In genomic region chr7:138867744-138868143, GRCh38 we compare ENCODE assay signal across 38 cellular contexts.
"Had no signal": no experiment of that assay in that cellular context is flagged by ENCODE, and none has a peak within 500 bp of the region (broad histone marks: within the 10 kb centered on the region; RNA-seq: fewer than 3 reads in every experiment).

No MANE protein-coding gene starts in this region.

- H3K4me1 ChIP-seq: adrenal gland, ascending aorta, body of pancreas, breast epithelium had no signal

- DNase-seq: activated effector memory CD4-positive, alpha-beta T cell treated with anti-CD3 and anti-CD28 coated beads, Interleukin-2, amount 50 U/mL, for 16 hours; activated effector memory CD4-positive, alpha-beta T cell treated with Interleukin-2 at 50 U/mL for 16 hours; activated gamma-delta T cell; activated gamma-delta T cell treated with Interleukin-2 at 50 U/mL for 16 hours; activated naive CD4-positive, alpha-beta T cell; activated naive CD4-positive, alpha-beta T cell treated with anti-CD3 and anti-CD28 coated beads for 36 hours; activated naive CD4-positive, alpha-beta T cell treated with anti-CD3 and anti-CD28 coated beads, Interleukin-2, amount 10 ng/mL, durations not matched to agents 7 days and 5 days; activated naive CD4-positive, alpha-beta T cell treated with anti-CD3 and anti-CD28 coated beads, Interleukin-2, amount 50 U/mL, for 16 hours; activated naive CD4-positive, alpha-beta T cell treated with Interleukin-2 at 50 U/mL for 16 hours; activated naive CD8-positive, alpha-beta T cell treated with anti-CD3 and anti-CD28 coated beads for 36 hours; activated naive CD8-positive, alpha-beta T cell treated with anti-CD3 and anti-CD28 coated beads, Interleukin-2, amount 10 ng/mL, durations not matched to agents 7 days and 5 days; activated naive CD8-positive, alpha-beta T cell treated with anti-CD3 and anti-CD28 coated beads, Interleukin-2, amount 50 U/mL, for 24 hours; activated T-cell treated with anti-CD3 and anti-CD28 coated beads, Interleukin-2, amount 50 U/mL, for 1 hour; activated T-cell treated with anti-CD3 and anti-CD28 coated beads, Interleukin-2, amount 50 U/mL, for 24 hours; activated T-cell treated with anti-CD3 and anti-CD28 coated beads, Interleukin-2, amount 50 U/mL, for 4 hours; activated T-cell treated with anti-CD3 and anti-CD28 coated beads, Interleukin-2, amount 50 U/mL, for 48 hours; activated T-cell treated with anti-CD3 and anti-CD28 coated beads, Interleukin-2, amount 50 U/mL, for 72 hours; amniotic stem cell; amygdala; anterior cingulate cortex; aorta; body of pancreas; brain microvascular endothelial cell; caudate nucleus; central memory CD4-positive, alpha-beta T cell; cerebellar nuclear complex had no signal

- H3K4me3 Mint-ChIP-seq: activated naive CD4-positive, alpha-beta T cell treated with anti-CD3 and anti-CD28 coated beads for 36 hours; activated naive CD4-positive, alpha-beta T cell treated with anti-CD3 and anti-CD28 coated beads, Interleukin-2, amount 10 ng/mL, durations not matched to agents 7 days and 5 days; activated naive CD4-positive, alpha-beta T cell treated with anti-CD3 and anti-CD28 coated beads, Interleukin-2, amount 50 U/mL, for 24 hours; activated naive CD8-positive, alpha-beta T cell; activated naive CD8-positive, alpha-beta T cell treated with anti-CD3 and anti-CD28 coated beads for 36 hours; activated naive CD8-positive, alpha-beta T cell treated with anti-CD3 and anti-CD28 coated beads, Interleukin-2, amount 10 ng/mL, durations not matched to agents 7 days and 5 days; activated naive CD8-positive, alpha-beta T cell treated with anti-CD3 and anti-CD28 coated beads, Interleukin-2, amount 50 U/mL, for 24 hours; activated T-cell treated with anti-CD3 and anti-CD28 coated beads, Interleukin-2, amount 50 U/mL, for 24 hours; activated T-cell treated with anti-CD3 and anti-CD28 coated beads, Interleukin-2, amount 50 U/mL, for 4 hours; activated T-cell treated with anti-CD3 and anti-CD28 coated beads, Interleukin-2, amount 50 U/mL, for 72 hours; activated T-helper 1 cell treated with anti-CD3 and anti-CD28 coated beads, Interleukin-12 subunit alpha, Interleukin-12 subunit beta, Interleukin-2, Interleukin-4 antibody, amounts not matched to agents 30 ng/mL and 10 ng/mL and 1 ng/mL, durations not matched to agents 14 hours and 24 hours and 36 hours; activated T-helper 17 cell treated with anti-CD3 and anti-CD28 coated beads, Interleukin-2, amount 50 U/mL, for 72 hours; brain; central memory CD8-positive, alpha-beta T cell had no signal

- H3K27me3 Mint-ChIP-seq: activated naive CD4-positive, alpha-beta T cell treated with anti-CD3 and anti-CD28 coated beads, Interleukin-2, amount 50 U/mL, for 24 hours; activated naive CD8-positive, alpha-beta T cell treated with anti-CD3 and anti-CD28 coated beads for 36 hours; activated naive CD8-positive, alpha-beta T cell treated with anti-CD3 and anti-CD28 coated beads, Interleukin-2, amount 10 ng/mL, durations not matched to agents 7 days and 5 days; activated naive CD8-positive, alpha-beta T cell treated with anti-CD3 and anti-CD28 coated beads, Interleukin-2, amount 50 U/mL, for 24 hours; activated T-cell treated with anti-CD3 and anti-CD28 coated beads, Interleukin-2, amount 50 U/mL, for 24 hours; activated T-helper 17 cell treated with anti-CD3 and anti-CD28 coated beads, Interleukin-2, amount 50 U/mL, for 72 hours; brain had no signal

- H3K36me3 Mint-ChIP-seq: activated naive CD4-positive, alpha-beta T cell treated with anti-CD3 and anti-CD28 coated beads, Interleukin-2, amount 10 ng/mL, durations not matched to agents 7 days and 5 days; activated naive CD4-positive, alpha-beta T cell treated with anti-CD3 and anti-CD28 coated beads, Interleukin-2, amount 50 U/mL, for 24 hours; activated naive CD4-positive, alpha-beta T cell treated with anti-CD3 and anti-CD28 coated beads, Interleukin-2, amount 50 U/mL, for 72 hours; activated naive CD8-positive, alpha-beta T cell; activated naive CD8-positive, alpha-beta T cell treated with anti-CD3 and anti-CD28 coated beads for 36 hours; activated naive CD8-positive, alpha-beta T cell treated with anti-CD3 and anti-CD28 coated beads, Interleukin-2, amount 10 ng/mL, durations not matched to agents 7 days and 5 days had no signal

- H3K4me3 ChIP-seq: adrenal gland, ascending aorta, body of pancreas, breast epithelium, cardiac muscle cell had no signal

- H3K9me3 Mint-ChIP-seq: activated naive CD4-positive, alpha-beta T cell treated with anti-CD3 and anti-CD28 coated beads for 36 hours; activated naive CD4-positive, alpha-beta T cell treated with anti-CD3 and anti-CD28 coated beads, Interleukin-2, amount 10 ng/mL, durations not matched to agents 7 days and 5 days; activated naive CD4-positive, alpha-beta T cell treated with anti-CD3 and anti-CD28 coated beads, Interleukin-2, amount 50 U/mL, for 24 hours; activated naive CD4-positive, alpha-beta T cell treated with anti-CD3 and anti-CD28 coated beads, Interleukin-2, amount 50 U/mL, for 72 hours; activated naive CD8-positive, alpha-beta T cell treated with anti-CD3 and anti-CD28 coated beads for 36 hours; activated naive CD8-positive, alpha-beta T cell treated with anti-CD3 and anti-CD28 coated beads, Interleukin-2, amount 10 ng/mL, durations not matched to agents 7 days and 5 days; activated naive CD8-positive, alpha-beta T cell treated with anti-CD3 and anti-CD28 coated beads, Interleukin-2, amount 50 U/mL, for 24 hours; activated T-cell treated with anti-CD3 and anti-CD28 coated beads, Interleukin-2, amount 50 U/mL, for 24 hours; activated T-cell treated with anti-CD3 and anti-CD28 coated beads, Interleukin-2, amount 50 U/mL, for 4 hours; activated T-cell treated with anti-CD3 and anti-CD28 coated beads, Interleukin-2, amount 50 U/mL, for 72 hours; activated T-helper 1 cell treated with anti-CD3 and anti-CD28 coated beads, Interleukin-12 subunit alpha, Interleukin-12 subunit beta, Interleukin-2, Interleukin-4 antibody, amounts not matched to agents 30 ng/mL and 10 ng/mL and 1 ng/mL, durations not matched to agents 14 hours and 24 hours and 36 hours; activated T-helper 17 cell treated with anti-CD3 and anti-CD28 coated beads, Interleukin-2, amount 50 U/mL, for 72 hours; activated T-helper 2 cell treated with anti-CD3 and anti-CD28 coated beads, Interferon-gamma antibody, Interleukin-2, Interleukin-4, amounts not matched to agents 10 μg/mL and 5 μg/mL and 100 μg/mL, durations not matched to agents 14 hours and 24 hours and 36 hours; brain; central memory CD8-positive, alpha-beta T cell had no signal

- H3K9me3 ChIP-seq: adrenal gland, ascending aorta, body of pancreas, breast epithelium had no signal

- H3K27me3 ChIP-seq: adrenal gland, ascending aorta, body of pancreas, brain microvascular endothelial cell, breast epithelium, cardiac muscle cell had no signal

- H3K27ac ChIP-seq: adrenal gland, ascending aorta, body of pancreas, brain microvascular endothelial cell, breast epithelium, cardiac muscle cell had no signal

- H3K36me3 ChIP-seq: ascending aorta, brain microvascular endothelial cell, breast epithelium had no signal

- H3K27ac Mint-ChIP-seq: activated naive CD4-positive, alpha-beta T cell treated with anti-CD3 and anti-CD28 coated beads for 36 hours; activated naive CD4-positive, alpha-beta T cell treated with anti-CD3 and anti-CD28 coated beads, Interleukin-2, amount 10 ng/mL, durations not matched to agents 7 days and 5 days; activated naive CD4-positive, alpha-beta T cell treated with anti-CD3 and anti-CD28 coated beads, Interleukin-2, amount 50 U/mL, for 24 hours; activated naive CD4-positive, alpha-beta T cell treated with anti-CD3 and anti-CD28 coated beads, Interleukin-2, amount 50 U/mL, for 72 hours; activated naive CD8-positive, alpha-beta T cell; activated naive CD8-positive, alpha-beta T cell treated with anti-CD3 and anti-CD28 coated beads for 36 hours; activated naive CD8-positive, alpha-beta T cell treated with anti-CD3 and anti-CD28 coated beads, Interleukin-2, amount 10 ng/mL, durations not matched to agents 7 days and 5 days; activated naive CD8-positive, alpha-beta T cell treated with anti-CD3 and anti-CD28 coated beads, Interleukin-2, amount 50 U/mL, for 24 hours; activated T-cell treated with anti-CD3 and anti-CD28 coated beads, Interleukin-2, amount 50 U/mL, for 24 hours; activated T-cell treated with anti-CD3 and anti-CD28 coated beads, Interleukin-2, amount 50 U/mL, for 72 hours; activated T-helper 1 cell treated with anti-CD3 and anti-CD28 coated beads, Interleukin-12 subunit alpha, Interleukin-12 subunit beta, Interleukin-2, Interleukin-4 antibody, amounts not matched to agents 30 ng/mL and 10 ng/mL and 1 ng/mL, durations not matched to agents 14 hours and 24 hours and 36 hours; activated T-helper 2 cell treated with anti-CD3 and anti-CD28 coated beads, Interferon-gamma antibody, Interleukin-2, Interleukin-4, amounts not matched to agents 10 μg/mL and 5 μg/mL and 100 μg/mL, durations not matched to agents 14 hours and 24 hours and 36 hours; brain had no signal
